ENCODE assay signal across 8 cellular contexts in genomic region chr6:45327956-45328522, GRCh38. TPM values are rescaled to one million over a fixed set of nuclear protein-coding genes. Genes with fewer than 3 reads are reported as not detected.
DNase-seq lines count a peak whose midpoint lies in the region; ATAC-seq and TF ChIP-seq lines count a peak whose summit lies in the region.

Gene RUNX2, plus strand, starts transcription at chr6:45328330. Its CDS starts 397 bp downstream, at chr6:45328727.

- DNase-seq in activated T-cell treated with anti-CD3 and anti-CD28 coated beads, Interleukin-2, amount 50 U/mL, for 4 hours = no peak
- DNase-seq in activated T-cell treated with anti-CD3 and anti-CD28 coated beads, Interleukin-2, amount 50 U/mL, for 1 hour = no peak
- no peak for DNase-seq in activated naive CD4-positive, alpha-beta T cell treated with anti-CD3 and anti-CD28 coated beads, Interleukin-2, amount 50 U/mL, for 72 hours (ENCODE audit: low spot score in 2 of 2)
- peak in 2 of 3 donors; percentile 3 to 5 for DNase-seq in immature natural killer cell
- no peak for DNase-seq in upper lobe of right lung
- DNase-seq in UCSD-AML1 (lab: John Stamatoyannopoulos, UW; ENCODE audit: unreplicated experiment) = no peak
- DNase-seq in NCI-H1436 treated with DMSO at 0.1 percent for 48 hours (lab: John Stamatoyannopoulos, UW) = no peak

- intact Hi-C loops in upper lobe of right lung (cut with DNase I) = no loop called here

- H3K27me3 ChIP-seq in upper lobe of right lung = no peaks in the 10 kb centered on the region

- no peaks in the 10 kb centered on the region for H3K9me3 ChIP-seq in upper lobe of right lung

- H3K27me3 Mint-ChIP-seq in activated T-cell treated with anti-CD3 and anti-CD28 coated beads, Interleukin-2, amount 50 U/mL, for 4 hours (ENCODE audit: low read depth) = no peaks in the 10 kb centered on the region
- no peaks in the 10 kb centered on the region for H3K27me3 Mint-ChIP-seq in immature natural killer cell (ENCODE audit: low read depth in 3 of 3)

- no peaks in the 10 kb centered on the region for H3K36me3 Mint-ChIP-seq in activated T-cell treated with anti-CD3 and anti-CD28 coated beads, Interleukin-2, amount 50 U/mL, for 4 hours (ENCODE audit: insufficient read depth)
- H3K36me3 Mint-ChIP-seq in activated naive CD4-positive, alpha-beta T cell treated with anti-CD3 and anti-CD28 coated beads, Interleukin-2, amount 50 U/mL, for 72 hours = no peaks in the 10 kb centered on the region
- H3K36me3 Mint-ChIP-seq in immature natural killer cell = no peaks in the 10 kb centered on the region

- no peaks in the 10 kb centered on the region for H3K36me3 ChIP-seq in upper lobe of right lung

- H3K4me3 ChIP-seq in upper lobe of right lung = peak within 1 kb of the TSS; percentile 32

- H3K4me3 Mint-ChIP-seq in activated T-cell treated with anti-CD3 and anti-CD28 coated beads, Interleukin-2, amount 50 U/mL, for 4 hours = peak within 1 kb of the TSS; percentile 11
- peak within 1 kb of the TSS; percentile 47 to 72 (median 60) for H3K4me3 Mint-ChIP-seq in immature natural killer cell

- peak within 1 kb of the TSS; percentile 43 for H3K27ac ChIP-seq in upper lobe of right lung

- peak within 1 kb of the TSS; percentile 50 to 75 for H3K27ac Mint-ChIP-seq in activated naive CD4-positive, alpha-beta T cell treated with anti-CD3 and anti-CD28 coated beads, Interleukin-2, amount 50 U/mL, for 72 hours
- H3K27ac Mint-ChIP-seq in immature natural killer cell = peak within 1 kb of the TSS in 4 of 6 donors; percentile 23 to 70 (median 43)

- no peak for TF ChIP-seq CTCF in upper lobe of right lung (IDR thresholded peaks at IDR 0.05)

- no peaks in the 10 kb centered on the region for H3K9me3 Mint-ChIP-seq in activated T-cell treated with anti-CD3 and anti-CD28 coated beads, Interleukin-2, amount 50 U/mL, for 4 hours
- no peaks in the 10 kb centered on the region for H3K9me3 Mint-ChIP-seq in activated naive CD4-positive, alpha-beta T cell treated with anti-CD3 and anti-CD28 coated beads, Interleukin-2, amount 50 U/mL, for 72 hours
- H3K9me3 Mint-ChIP-seq in immature natural killer cell = no peaks in the 10 kb centered on the region

- peak; percentile 43 to 80 for ATAC-seq in activated T-cell treated with anti-CD3 and anti-CD28 coated beads, Interleukin-2, amount 50 U/mL, for 4 hours
- ATAC-seq in activated naive CD4-positive, alpha-beta T cell treated with anti-CD3 and anti-CD28 coated beads, Interleukin-2, amount 50 U/mL, for 72 hours = peak; percentile 81 to 88
- ATAC-seq in upper lobe of right lung (peak; percentile 84), HG03342 (IDR thresholded peaks at IDR 0.05; ENCODE audit: unreplicated experiment) (no peak)

- peaks cover 6% of the 10 kb centered on the region for H3K4me1 ChIP-seq in upper lobe of right lung

- peaks cover 30% of the 10 kb centered on the region for H3K4me1 Mint-ChIP-seq in activated T-cell treated with anti-CD3 and anti-CD28 coated beads, Interleukin-2, amount 50 U/mL, for 4 hours (ENCODE audit: low read depth)
- peaks cover 29 to 40% of the 10 kb centered on the region in 2 donors for H3K4me1 Mint-ChIP-seq in immature natural killer cell

RNA-seq across cellular contexts. Expression of gene RUNX2, which starts in this region (rescaled TPM):
- total RNA-seq in activated T-cell treated with anti-CD3 and anti-CD28 coated beads, Interleukin-2, amount 50 U/mL, for 4 hours = 10 to 100 TPM; 26.5 to 37.0 (median 31.0) TPM
- total RNA-seq in activated naive CD4-positive, alpha-beta T cell treated with anti-CD3 and anti-CD28 coated beads, Interleukin-2, amount 50 U/mL, for 72 hours = 10 to 100 TPM in 1 of 2 donors, 1 to 10 TPM in 1; 9.5 to 20.8 TPM
- polyA plus RNA-seq in immature natural killer cell = 10 to 100 TPM in 1 of 3 donors, 1 to 10 TPM in 2; 2.6 to 11.8 (median 4.4) TPM
- total RNA-seq in upper lobe of right lung = 4.6 TPM

Comparison
In these comparisons a context has a peak if more than half of its experiments do, and no peak if none do; other contexts are left out.
1. DNase-seq: peak in immature natural killer cell (2 of 3); none in activated T-cell treated with anti-CD3 and anti-CD28 coated beads, Interleukin-2, amount 50 U/mL, for 4 hours (single experiment), activated T-cell treated with anti-CD3 and anti-CD28 coated beads, Interleukin-2, amount 50 U/mL, for 1 hour (single experiment), activated naive CD4-positive, alpha-beta T cell treated with anti-CD3 and anti-CD28 coated beads, Interleukin-2, amount 50 U/mL, for 72 hours (0 of 2), upper lobe of right lung (single experiment), UCSD-AML1 (single experiment) and NCI-H1436 treated with DMSO at 0.1 percent for 48 hours (single experiment).